9 cellular contexts compared by ENCODE assay signal in genomic region chr15:40274350-40275274, GRCh38. TPM values are rescaled to one million over a fixed set of nuclear protein-coding genes. Genes with fewer than 3 reads are reported as not detected.
DNase-seq lines count a peak whose midpoint lies in the region; ATAC-seq and TF ChIP-seq lines count a peak whose summit lies in the region.
"Had no signal": no experiment of that assay in that cellular context is flagged by ENCODE, and none has a peak within 500 bp of the region (broad histone marks: within the 10 kb centered on the region; RNA-seq: fewer than 3 reads in every experiment).

No MANE protein-coding gene starts in this region.

- POLR2A ChIA-PET in activated CD8-positive, alpha-beta T cell treated with anti-CD3 and anti-CD28 coated beads for 36 hours (lab: Charles Lee) = interaction anchor here (0.6 to 5.1 kb wide), 6 partner anchors 9 to 235 kb away, joined by 3 to 22 read pairs (median 4); partner anchors contain the start of genes PLCB2 and SRP14

- intact Hi-C loops in activated CD8-positive, alpha-beta T cell treated with anti-CD3 and anti-CD28 coated beads for 36 hours (cut with micrococcal nuclease) = loop anchor here (1.0 kb wide), 2 partner anchors 57 to 229 kb away; no protein-coding TSS in a partner anchor

- peaks cover 14% of the 10 kb centered on the region for H3K27me3 Mint-ChIP-seq in activated CD8-positive, alpha-beta T cell treated with anti-CD3 and anti-CD28 coated beads for 36 hours

- CTCF ChIA-PET in activated CD8-positive, alpha-beta T cell treated with anti-CD3 and anti-CD28 coated beads for 36 hours (lab: Charles Lee) = interaction anchor here (0.6 to 14.6 kb wide), 81 partner anchors 10 to 489 kb away, joined by 3 to 595 read pairs (median 5); partner anchors contain the start of genes ANKRD63, BMF, BUB1B and CCDC9B

- H3K4me1 Mint-ChIP-seq in activated CD8-positive, alpha-beta T cell treated with anti-CD3 and anti-CD28 coated beads for 36 hours (ENCODE audit: low read depth) = no peaks in the 10 kb centered on the region

- no peak overlapping the region for H3K4me3 Mint-ChIP-seq in activated CD8-positive, alpha-beta T cell treated with anti-CD3 and anti-CD28 coated beads for 36 hours

- no peak overlapping the region for H3K27ac Mint-ChIP-seq in activated CD8-positive, alpha-beta T cell treated with anti-CD3 and anti-CD28 coated beads for 36 hours

- H3K9me3 Mint-ChIP-seq in activated CD8-positive, alpha-beta T cell treated with anti-CD3 and anti-CD28 coated beads for 36 hours = no peaks in the 10 kb centered on the region

- H3K36me3 Mint-ChIP-seq in activated CD8-positive, alpha-beta T cell treated with anti-CD3 and anti-CD28 coated beads for 36 hours (ENCODE audit: low read depth) = no peaks in the 10 kb centered on the region

- DNase-seq in CMK (ENCODE audit: low read depth) = peak; percentile 75
- peak; percentile 41 for DNase-seq in NCI-H82 treated with DMSO at 0.1 percent for 48 hours (lab: John Stamatoyannopoulos, UW; ENCODE audit: unreplicated experiment)
- DNase-seq in activated CD8-positive, alpha-beta T cell treated with anti-CD3 and anti-CD28 coated beads for 36 hours = peak; percentile 89
- DNase-seq in dermis microvascular lymphatic vessel endothelial cell (ENCODE audit: low read depth in 2 of 2) = peak; percentile 65 to 83
- peak; percentile 85 for DNase-seq in medulla oblongata (ENCODE audit: extremely low spot score)
- peak; percentile 79 for DNase-seq in stimulated activated CD8-positive, alpha-beta memory T cell treated with anti-CD3 and anti-CD28 coated beads, Interleukin-15, amount 100 ng/mL, for 1 hour (ENCODE audit: low read depth)

- TF ChIP-seq CTCF in activated CD8-positive, alpha-beta T cell treated with anti-CD3 and anti-CD28 coated beads for 36 hours (IDR thresholded peaks at IDR 0.05) = peak; percentile 100

- ATAC-seq in HG02981 (IDR thresholded peaks at IDR 0.05; ENCODE audit: unreplicated experiment) = peak; percentile 49
- ATAC-seq in activated CD8-positive, alpha-beta T cell treated with anti-CD3 and anti-CD28 coated beads for 36 hours = peak; percentile 81
- ATAC-seq in HG03175 (IDR thresholded peaks at IDR 0.05; ENCODE audit: unreplicated experiment) = no peak

RNA-seq across cellular contexts. Expression of gene ANKRD63, which starts 8.3 kb away (rescaled TPM):
- total RNA-seq in activated CD8-positive, alpha-beta T cell treated with anti-CD3 and anti-CD28 coated beads for 36 hours = not detected
- not detected in 2 replicates for total RNA-seq in dermis microvascular lymphatic vessel endothelial cell
- total RNA-seq: T-helper 1 cell treated with Interleukin-12 subunit alpha and Interleukin-12 subunit beta and Interleukin-4 antibody, amounts not matched to agents 30 ng/mL and 1 ng/mL, for 36 hours had no signal

RNA-seq across cellular contexts. Expression of gene PLCB2, which starts 33.1 kb away (rescaled TPM):
- total RNA-seq in activated CD8-positive, alpha-beta T cell treated with anti-CD3 and anti-CD28 coated beads for 36 hours = 10 to 100 TPM; 44.6 to 58.8 TPM
- total RNA-seq in dermis microvascular lymphatic vessel endothelial cell = under 0.01 TPM in 1 of 2 replicates, not detected in the other

RNA-seq across cellular contexts. Expression of gene PAK6, which starts 35.7 kb away (rescaled TPM):
- under 1 TPM; 0.67 to 0.83 TPM for total RNA-seq in activated CD8-positive, alpha-beta T cell treated with anti-CD3 and anti-CD28 coated beads for 36 hours
- total RNA-seq in dermis microvascular lymphatic vessel endothelial cell = not detected in 2 replicates

RNA-seq across cellular contexts. Expression of gene INAFM2, which starts 48.9 kb away (rescaled TPM):
- total RNA-seq in activated CD8-positive, alpha-beta T cell treated with anti-CD3 and anti-CD28 coated beads for 36 hours = 10 to 100 TPM; 15.0 to 16.9 TPM
- 9.0 and 17.8 TPM in 2 replicates for total RNA-seq in dermis microvascular lymphatic vessel endothelial cell

Comparison
In these comparisons a context has a peak if more than half of its experiments do, and no peak if none do; other contexts are left out.
1. RNA of gene PLCB2, which starts 33.1 kb away (total RNA-seq): 44.6 to 58.8 TPM in activated CD8-positive, alpha-beta T cell treated with anti-CD3 and anti-CD28 coated beads for 36 hours; under 0.01 TPM in dermis microvascular lymphatic vessel endothelial cell; every median in the first group is over 10 times any median in the second.
2. Peak in every context shown above with its lines, with median percentiles within 50 percentile points of each other: DNase-seq.